10 cellular contexts compared by ENCODE assay signal in genomic region chr2:240451108-240451611, GRCh38. TPM values are rescaled to one million over a fixed set of nuclear protein-coding genes. Genes with fewer than 3 reads are reported as not detected.
DNase-seq lines count a peak whose midpoint lies in the region; ATAC-seq and TF ChIP-seq lines count a peak whose summit lies in the region.
"Had no signal": no experiment of that assay in that cellular context is flagged by ENCODE, and none has a peak within 500 bp of the region (broad histone marks: within the 10 kb centered on the region; RNA-seq: fewer than 3 reads in every experiment).

No MANE protein-coding gene starts in this region.

- peak; percentile 84 for DNase-seq in MG63
- peak in 9 of 10 donors; percentile 48 to 72 (median 70) for DNase-seq in dorsolateral prefrontal cortex
- no peak for DNase-seq in mesenchymal stem cell
- no peak for DNase-seq in NCI-H2171 (lab: John Stamatoyannopoulos, UW)
- no peak for DNase-seq in AG08396 (ENCODE audit: low spot score)
- no peak for DNase-seq in DMS53 (lab: John Stamatoyannopoulos, UW)
- DNase-seq: Caco-2, NCI-H2029 had no signal

- TF ChIP-seq CTCF in dorsolateral prefrontal cortex (IDR thresholded peaks at IDR 0.05 in 54 of 56, conservative IDR thresholded peaks at IDR 0.05 in 2 of 56; ENCODE audit: low read depth in 1 of 56, partially characterized antibody in 56 of 56), result peak in 9 of 56 donors; percentile 6 to 48 (median 18)

- H3K27ac ChIP-seq in dorsolateral prefrontal cortex, result peak overlapping the region in 57 of 59 donors; percentile 28 to 93 (median 72)
- no peak overlapping the region for H3K27ac ChIP-seq in mesenchymal stem cell (ENCODE audit: low read length, poor library complexity, severe bottlenecking)
- H3K27ac ChIP-seq in skeletal muscle tissue (ENCODE audit: low read depth, low read length), result no peak overlapping the region

- no peaks in the 10 kb centered on the region for H3K9me3 ChIP-seq in MG63
- no peaks in the 10 kb centered on the region for H3K9me3 ChIP-seq in mesenchymal stem cell (ENCODE audit: control insufficient read depth, low read length)
- no peaks in the 10 kb centered on the region for H3K9me3 ChIP-seq in skeletal muscle tissue (ENCODE audit: control insufficient read depth in 3 of 3, low read length in 3 of 3)
- H3K9me3 ChIP-seq: Caco-2 had no signal

- no peak overlapping the region for H3K9ac ChIP-seq in mesenchymal stem cell (ENCODE audit: low read length)
- peak overlapping the region in 2 of 3 donors; percentile 50 to 62 for H3K9ac ChIP-seq in skeletal muscle tissue (ENCODE audit: low read depth in 1 of 3, low read length in 3 of 3)

- H2BK15ac ChIP-seq in mesenchymal stem cell (ENCODE audit: low read depth, poor library complexity, severe bottlenecking), result no peak overlapping the region

- no peaks in the 10 kb centered on the region for H3K36me3 ChIP-seq in MG63
- peaks cover 0 to 5% of the 10 kb centered on the region in 2 experiments for H3K36me3 ChIP-seq in mesenchymal stem cell (ENCODE audit: control insufficient read depth in 1 of 2, insufficient read depth in 2 of 2, low read depth in 1 of 2, low read length in 2 of 2)
- H3K36me3 ChIP-seq in skeletal muscle tissue (ENCODE audit: control insufficient read depth in 3 of 3, insufficient read depth in 3 of 3, low read length in 3 of 3), result peaks cover 0 to 2% (median 1%) of the 10 kb centered on the region in 3 donors

- peaks cover 35% of the 10 kb centered on the region for H3K79me1 ChIP-seq in mesenchymal stem cell (replicated peaks; ENCODE audit: low read length, poor library complexity, severe bottlenecking)

- no peak overlapping the region for H3K4me2 ChIP-seq in mesenchymal stem cell (ENCODE audit: low read length, poor library complexity, severe bottlenecking)

- ATAC-seq in HG03457 (IDR thresholded peaks at IDR 0.05; ENCODE audit: unreplicated experiment), result no peak

- no peak overlapping the region for H4K91ac ChIP-seq in mesenchymal stem cell (ENCODE audit: low read length)

- no peak overlapping the region for H3K23ac ChIP-seq in mesenchymal stem cell (ENCODE audit: low read length in 2 of 2)

- H2BK120ac ChIP-seq in mesenchymal stem cell (ENCODE audit: low read depth, low read length), result no peak overlapping the region

- intact Hi-C loops in dorsolateral prefrontal cortex (cut with DNase I), result loop anchor here (5.0 to 10.0 kb wide), 2 partner anchors 111 to 114 kb away; partner anchors contain the start of genes DUSP28 (in 2 of the 2) and RNPEPL1 (in 1 of the 2)

- no peak overlapping the region for H3K18ac ChIP-seq in mesenchymal stem cell (ENCODE audit: low read depth in 1 of 2, low read length in 2 of 2)

- no peak overlapping the region for H3K14ac ChIP-seq in mesenchymal stem cell (ENCODE audit: low read length in 2 of 2)

- H2BK5ac ChIP-seq in mesenchymal stem cell (ENCODE audit: low read depth, low read length, poor library complexity, severe bottlenecking), result no peak overlapping the region

- no peak overlapping the region for H2AFZ ChIP-seq in mesenchymal stem cell (ENCODE audit: low read depth, low read length)

- H3K4me3 ChIP-seq in MG63 (no peak overlapping the region), dorsolateral prefrontal cortex (peak overlapping the region in 12 of 59 donors; percentile 8 to 78 (median 70)), mesenchymal stem cell (ENCODE audit: insufficient read depth in 1 of 2, low read depth in 1 of 2, low read length in 2 of 2) (no peak overlapping the region), skeletal muscle tissue (ENCODE audit: low read length in 3 of 3) (peak overlapping the region in 1 of 3 donors; percentile 58)

- H3K27me3 ChIP-seq in MG63 (no peaks in the 10 kb centered on the region), dorsolateral prefrontal cortex (no peaks in the 10 kb centered on the region), mesenchymal stem cell (ENCODE audit: control insufficient read depth in 1 of 2, insufficient read depth in 1 of 2, low read length in 2 of 2) (peaks cover 10 to 18% of the 10 kb centered on the region in 2 experiments), skeletal muscle tissue (ENCODE audit: control insufficient read depth in 3 of 3, insufficient read depth in 3 of 3, low read length in 3 of 3) (peaks cover 4 to 7% (median 4%) of the 10 kb centered on the region in 3 donors)

- peaks cover 47% of the 10 kb centered on the region for H3K4me1 ChIP-seq in mesenchymal stem cell (ENCODE audit: control insufficient read depth, insufficient read depth, low read depth, low read length)
- H3K4me1 ChIP-seq in skeletal muscle tissue (ENCODE audit: control insufficient read depth in 3 of 3, insufficient read depth in 3 of 3, low read length in 3 of 3), result peaks cover 33 to 75% (median 67%) of the 10 kb centered on the region in 3 donors

- no peak overlapping the region for H2AK5ac ChIP-seq in mesenchymal stem cell (ENCODE audit: low read length, severe bottlenecking)

- H4K8ac ChIP-seq in mesenchymal stem cell (ENCODE audit: low read length), result peak overlapping the region; percentile 20

- WGBS in mesenchymal stem cell, result 90% methylated on average over 12 of the region's 13 CpGs

- H2BK12ac ChIP-seq in mesenchymal stem cell (ENCODE audit: low read length in 2 of 2), result peak overlapping the region in 1 of 2 experiments; percentile 0

- H3K4ac ChIP-seq in mesenchymal stem cell (ENCODE audit: low read depth in 1 of 2, low read length in 2 of 2), result no peak overlapping the region

RNA-seq across cellular contexts. Expression of gene GPC1, which starts 15.7 kb away (rescaled TPM):
- 95.4 and 177 TPM in 2 replicates for total RNA-seq in MG63 (2014; rRNA removed; shearing (Covaris generic); ENCODE audit: low replicate concordance)
- total RNA-seq in dorsolateral prefrontal cortex (100 to 1,000 TPM in 94 of 120 experiments, 10 to 100 TPM in 26; 67.1 to 206 (median 116) TPM), skeletal muscle tissue (36.0 TPM)
- polyA plus RNA-seq in mesenchymal stem cell (2013, experiment 1 of 2), result 65.7 TPM
- polyA plus RNA-seq in mesenchymal stem cell (2013, experiment 2 of 2), result 65.6 TPM

Comparison
In these comparisons a context has a peak if more than half of its experiments do, and no peak if none do; other contexts are left out.
1. DNase-seq: peak in MG63 (single experiment) and dorsolateral prefrontal cortex (9 of 10); none in mesenchymal stem cell (single experiment), NCI-H2171 (single experiment), AG08396 (single experiment) and DMS53 (single experiment).
2. H3K27ac ChIP-seq: peak in dorsolateral prefrontal cortex (57 of 59); none in mesenchymal stem cell (single experiment) and skeletal muscle tissue (single experiment).